In genomic region chr19:7480222-7480974, GRCh38 we compare ENCODE assay signal across 9 cellular contexts. TPM values are rescaled to one million over a fixed set of nuclear protein-coding genes. Genes with fewer than 3 reads are reported as not detected.
DNase-seq lines count a peak whose midpoint lies in the region.
"Had no signal": no experiment of that assay in that cellular context is flagged by ENCODE, and none has a peak within 500 bp of the region (broad histone marks: within the 10 kb centered on the region; RNA-seq: fewer than 3 reads in every experiment).

No MANE protein-coding gene starts in this region.

- H3K4me3 Mint-ChIP-seq in IgD-negative memory B cell = peak overlapping the region in 3 of 4 donors; percentile 1 to 74 (median 8)
- H3K4me3 Mint-ChIP-seq: activated T-helper 17 cell treated with anti-CD3 and anti-CD28 coated beads, Interleukin-2, amount 50 U/mL, for 72 hours had no signal

- no peaks in the 10 kb centered on the region for H3K36me3 Mint-ChIP-seq in IgD-negative memory B cell

- no peaks in the 10 kb centered on the region for H3K9me3 Mint-ChIP-seq in IgD-negative memory B cell
- H3K9me3 Mint-ChIP-seq: activated T-helper 17 cell treated with anti-CD3 and anti-CD28 coated beads, Interleukin-2, amount 50 U/mL, for 72 hours had no signal

- peak overlapping the region; percentile 86 to 96 (median 91) for H3K27ac Mint-ChIP-seq in IgD-negative memory B cell

- peak in 1 of 61 donors; percentile 17 for DNase-seq in caudate nucleus (lab: John Stamatoyannopoulos, UW)
- DNase-seq in medulla oblongata (ENCODE audit: extremely low spot score) = peak; percentile 38
- DNase-seq in substantia nigra (lab: John Stamatoyannopoulos, UW) = peak in 15 of 49 donors; percentile 3 to 43 (median 12)
- DNase-seq in NCI-H1105 treated with DMSO at 0.1 percent for 48 hours (lab: John Stamatoyannopoulos, UW) = no peak
- no peak for DNase-seq in activated gamma-delta T cell (lab: John Stamatoyannopoulos, UW)
- DNase-seq in SHP77 (lab: John Stamatoyannopoulos, UW) = no peak
- DNase-seq: activated CD4-positive, alpha-beta T cell treated with anti-CD3 and anti-CD28 coated beads, Interleukin-2, amount 50 U/mL, for 1 hour had no signal

- peak overlapping the region; percentile 67 for H3K27ac ChIP-seq in caudate nucleus (ENCODE audit: low read depth, low read length)
- H3K27ac ChIP-seq in substantia nigra (ENCODE audit: low read depth, low read length, poor library complexity, severe bottlenecking) = peak overlapping the region; percentile 61

- H3K4me1 Mint-ChIP-seq in IgD-negative memory B cell = peaks cover 5 to 10% (median 9%) of the 10 kb centered on the region in 3 donors

- peaks cover 5% of the 10 kb centered on the region for H3K27me3 Mint-ChIP-seq in IgD-negative memory B cell
- H3K27me3 Mint-ChIP-seq: activated T-helper 17 cell treated with anti-CD3 and anti-CD28 coated beads, Interleukin-2, amount 50 U/mL, for 72 hours had no signal

RNA-seq across cellular contexts. Expression of gene PEX11G, which starts 8.4 kb away (rescaled TPM):
- polyA plus RNA-seq in IgD-negative memory B cell = 2.8 TPM

RNA-seq across cellular contexts. Expression of gene ZNF358, which starts 35.5 kb away (rescaled TPM):
- 1.3 TPM for polyA plus RNA-seq in IgD-negative memory B cell

RNA-seq across cellular contexts. Expression of gene MCOLN1, which starts 42.0 kb away (rescaled TPM):
- polyA plus RNA-seq in IgD-negative memory B cell = 5.2 TPM

RNA-seq across cellular contexts. Expression of gene PNPLA6, which starts 55.1 kb away (rescaled TPM):
- 12.5 TPM for polyA plus RNA-seq in IgD-negative memory B cell
